ENCODE assay signal across 28 cellular contexts in genomic region chr1:100230760-100231159, GRCh38. TPM values are rescaled to one million over a fixed set of nuclear protein-coding genes. Genes with fewer than 3 reads are reported as not detected.
"Had no signal": no experiment of that assay in that cellular context is flagged by ENCODE, and none has a peak within 500 bp of the region (broad histone marks: within the 10 kb centered on the region; RNA-seq: fewer than 3 reads in every experiment).

No MANE protein-coding gene starts in this region.

- H3K27ac Mint-ChIP-seq: activated naive CD4-positive, alpha-beta T cell treated with anti-CD3 and anti-CD28 coated beads for 36 hours; T-cell had no signal

- H3K27me3 ChIP-seq: ascending aorta, body of pancreas had no signal

- H3K4me3 ChIP-seq: ascending aorta, body of pancreas, K562, SK-N-MC had no signal

- H3K4me1 ChIP-seq: ascending aorta had no signal

- H3K4me3 Mint-ChIP-seq: activated naive CD4-positive, alpha-beta T cell treated with anti-CD3 and anti-CD28 coated beads for 36 hours; T-cell had no signal

- DNase-seq: activated CD4-positive, alpha-beta T cell treated with anti-CD3 and anti-CD28 coated beads for 48 hours; activated CD4-positive, alpha-beta T cell treated with anti-CD3 and anti-CD28 coated beads, Interleukin-2, amount 50 U/mL, for 48 hours; activated CD8-positive, alpha-beta memory T cell treated with anti-CD3 and anti-CD28 coated beads, Interleukin-2, amount 50 U/mL, for 48 hours; activated gamma-delta T cell; activated naive CD4-positive, alpha-beta T cell treated with anti-CD3 and anti-CD28 coated beads for 36 hours; amniotic stem cell; body of pancreas; central memory CD4-positive, alpha-beta T cell; Karpas-422; MM.1S; NCI-H1105; NCI-H1436; NCI-H1694 treated with DMSO at 0.1 percent for 48 hours; NCI-H2029 treated with DMSO at 0.1 percent for 48 hours; NCI-H345; NCI-H510A; NCI-H526 treated with DMSO at 0.1 percent for 48 hours; NCI-H82; OCI-M1; RPMI8226; T-cell; T1000 had no signal

- ATAC-seq: body of pancreas, K562, Panc1, Right ventricle myocardium inferior, T-cell had no signal

- H3K27me3 Mint-ChIP-seq: T-cell had no signal

- H3K27ac ChIP-seq: ascending aorta, body of pancreas, SK-N-MC, VCaP had no signal

- H3K9me3 Mint-ChIP-seq: activated naive CD4-positive, alpha-beta T cell treated with anti-CD3 and anti-CD28 coated beads for 36 hours; T-cell had no signal

RNA-seq across cellular contexts. Expression of gene LRRC39, which starts 52.7 kb away (rescaled TPM):
- total RNA-seq: ascending aorta had no signal
